In genomic region chr2:8805278-8806045, GRCh38 we compare ENCODE assay signal across 19 cellular contexts. TPM values are rescaled to one million over a fixed set of nuclear protein-coding genes. Genes with fewer than 3 reads are reported as not detected.
A peak's percentile ranks its signal among the peaks of the same experiment; 100 is the strongest.
DNase-seq lines count a peak whose midpoint lies in the region; ATAC-seq and TF ChIP-seq lines count a peak whose summit lies in the region.
"Had no signal": no experiment of that assay in that cellular context is flagged by ENCODE, and none has a peak within 500 bp of the region (broad histone marks: within the 10 kb centered on the region; RNA-seq: fewer than 3 reads in every experiment).

No MANE protein-coding gene starts in this region.

- peak overlapping the region; percentile 9 for H3K27ac Mint-ChIP-seq in T-helper 17 cell
- H3K27ac Mint-ChIP-seq: activated naive CD8-positive, alpha-beta T cell treated with anti-CD3 and anti-CD28 coated beads, Interleukin-2, amount 10 ng/mL, durations not matched to agents 7 days and 5 days; GM23338 had no signal

- intact Hi-C loops in Right ventricle myocardium superior (cut with DNase I), result no loop called here

- H3K79me2 ChIP-seq in hepatocyte, result no peaks in the 10 kb centered on the region

- H3K4me3 ChIP-seq in right atrium auricular region (no peak overlapping the region), hepatocyte (no peak overlapping the region)
- H3K4me3 ChIP-seq: esophagus squamous epithelium, GM12878, GM23338 had no signal

- H3K9me3 ChIP-seq in right atrium auricular region, result no peaks in the 10 kb centered on the region
- H3K9me3 ChIP-seq in T-helper 17 cell (ENCODE audit: control insufficient read depth, low read length, poor library complexity, severe bottlenecking), result no peaks in the 10 kb centered on the region
- no peaks in the 10 kb centered on the region for H3K9me3 ChIP-seq in hepatocyte (ENCODE audit: low read depth)
- H3K9me3 ChIP-seq: esophagus squamous epithelium had no signal

- H3K9me2 ChIP-seq in hepatocyte (replicated peaks; ENCODE audit: insufficient read depth), result no peaks in the 10 kb centered on the region

- H2AFZ ChIP-seq in hepatocyte, result no peak overlapping the region
- H2AFZ ChIP-seq: GM23338 had no signal

- WGBS in hepatocyte (ENCODE audit: low lambda C conversion rate, missing lambda C conversion rate), result 77% methylated on average over 6 of the region's 6 CpGs

- peaks cover 32% of the 10 kb centered on the region for H3K36me3 Mint-ChIP-seq in T-helper 17 cell (ENCODE audit: low read depth)

- ATAC-seq in Right ventricle myocardium superior (ENCODE audit: poor library complexity) (peak; percentile 84), T-helper 17 cell (no peak)
- ATAC-seq: GM12878, GM23338, Panc1 had no signal

- H3K4me3 Mint-ChIP-seq in T-helper 17 cell, result no peak overlapping the region
- H3K4me3 Mint-ChIP-seq: activated naive CD8-positive, alpha-beta T cell treated with anti-CD3 and anti-CD28 coated beads, Interleukin-2, amount 10 ng/mL, durations not matched to agents 7 days and 5 days; GM23338 had no signal

- H3K27ac ChIP-seq in right atrium auricular region, result no peak overlapping the region
- H3K27ac ChIP-seq in hepatocyte, result peak overlapping the region; percentile 28

- CTCF ChIA-PET in HEK293T (lab: Yijun Ruan, JAX), result interaction anchor here (0.8 kb wide), 1 partner anchor 562 kb away, joined by 3 read pairs; no protein-coding TSS in a partner anchor

- H3K27me3 Mint-ChIP-seq in T-helper 17 cell, result no peaks in the 10 kb centered on the region
- H3K27me3 Mint-ChIP-seq: activated naive CD8-positive, alpha-beta T cell treated with anti-CD3 and anti-CD28 coated beads, Interleukin-2, amount 10 ng/mL, durations not matched to agents 7 days and 5 days had no signal

- H3K36me3 ChIP-seq in right atrium auricular region (peaks cover 45% of the 10 kb centered on the region), hepatocyte (replicated peaks; ENCODE audit: insufficient read depth, low read depth) (no peaks in the 10 kb centered on the region)

- peaks cover 0 to 31% of the 10 kb centered on the region in 2 donors for H3K4me1 ChIP-seq in right atrium auricular region
- no peaks in the 10 kb centered on the region for H3K4me1 ChIP-seq in hepatocyte (ENCODE audit: insufficient read depth)

- H3K4me2 ChIP-seq in hepatocyte, result no peak overlapping the region
- H3K4me2 ChIP-seq: GM23338 had no signal

- POLR2A ChIA-PET in HEK293T (lab: Yijun Ruan, JAX), result no interaction called here

- TF ChIP-seq CTCF in right atrium auricular region (IDR thresholded peaks at IDR 0.05) (no peak), hepatocyte (IDR thresholded peaks at IDR 0.05; ENCODE audit: poor library complexity) (no peak)

- H3K27me3 ChIP-seq in right atrium auricular region, result no peaks in the 10 kb centered on the region
- H3K27me3 ChIP-seq in hepatocyte, result no peaks in the 10 kb centered on the region
- H3K27me3 ChIP-seq: esophagus squamous epithelium had no signal

- H4K20me1 ChIP-seq in hepatocyte (ENCODE audit: insufficient read depth, poor library complexity, severe bottlenecking), result no peaks in the 10 kb centered on the region

- DNase-seq in Right ventricle myocardium superior, result no peak
- no peak for DNase-seq in right atrium auricular region (ENCODE audit: low spot score)
- no peak for DNase-seq in T-helper 17 cell
- DNase-seq in hepatocyte (ENCODE audit: low spot score), result no peak
- no peak for DNase-seq in mesenteric fat pad (ENCODE audit: low spot score)
- no peak for DNase-seq in HEK293T (ENCODE audit: extremely low spot score)
- no peak for DNase-seq in RKO (ENCODE audit: low spot score)
- DNase-seq: activated CD4-positive, alpha-beta T cell treated with anti-CD3 and anti-CD28 coated beads for 48 hours; activated naive CD8-positive, alpha-beta T cell treated with anti-CD3 and anti-CD28 coated beads, Interleukin-2, amount 10 ng/mL, durations not matched to agents 7 days and 5 days; activated T-cell treated with anti-CD3 and anti-CD28 coated beads, Interleukin-2, amount 50 U/mL, for 1 hour; AML-193; esophagus squamous epithelium; GDM1; islet precursor cell; NCI-H2081; NCI-H69 had no signal

- H3K4me1 Mint-ChIP-seq in T-helper 17 cell, result peaks cover 14% of the 10 kb centered on the region
- H3K4me1 Mint-ChIP-seq: GM23338 had no signal

TF ChIP-seq in HEK293T, 16 proteins besides CTCF, POLR2A, EP300 and RAD21:
- TF ChIP-seq FOXA1 (IDR thresholded peaks at IDR 0.05) (no peak), L3MBTL2 (conservative IDR thresholded peaks at IDR 0.05) (no peak), BHLHE40 (IDR thresholded peaks at IDR 0.05; ENCODE audit: borderline replicate concordance) (no peak), NFRKB (IDR thresholded peaks at IDR 0.05) (no peak), HDGF (IDR thresholded peaks at IDR 0.05; ENCODE audit: borderline replicate concordance) (no peak)

RNA-seq across cellular contexts. Expression of gene KIDINS220, which starts 32.0 kb away (rescaled TPM):
- total RNA-seq in Right ventricle myocardium superior, result 48.4 TPM
- total RNA-seq in right atrium auricular region, result 10 to 100 TPM; 36.1 to 49.9 TPM
- total RNA-seq in T-helper 17 cell, result 10 to 100 TPM; 33.2 to 44.5 TPM
- total RNA-seq in hepatocyte, result 74.5 and 77.5 TPM in 2 replicates
- 23.5 and 24.2 TPM in 2 replicates for polyA plus RNA-seq in hepatocyte
- total RNA-seq in mesenteric fat pad, result 47.7 TPM
